In genomic region chr11:6233984-6234313, GRCh38 we compare ENCODE assay signal across 8 cellular contexts. TPM values are rescaled to one million over a fixed set of nuclear protein-coding genes. Genes with fewer than 3 reads are reported as not detected.
DNase-seq lines count a peak whose midpoint lies in the region; ATAC-seq and TF ChIP-seq lines count a peak whose summit lies in the region.

No MANE protein-coding gene starts in this region.

- peak overlapping the region; percentile 74 for H3K27ac ChIP-seq in suprapubic skin

- H3K9me3 ChIP-seq in iPS-18c (ENCODE audit: control insufficient read depth, insufficient read depth, low read length) (no peaks in the 10 kb centered on the region), suprapubic skin (no peaks in the 10 kb centered on the region)

- H3K4me3 ChIP-seq in iPS-18c (ENCODE audit: insufficient read depth, low read depth, low read length) (peak overlapping the region; percentile 83), suprapubic skin (peak overlapping the region; percentile 62)

- peak; percentile 1 for ATAC-seq in Right ventricle myocardium superior (ENCODE audit: poor library complexity)

- peaks cover 46% of the 10 kb centered on the region for H3K4me1 Mint-ChIP-seq in activated CD4-positive, alpha-beta memory T cell treated with anti-CD3 and anti-CD28 coated beads, Interleukin-2, amount 10 ng/mL, durations not matched to agents 7 days and 5 days

- H3K27me3 Mint-ChIP-seq in activated CD4-positive, alpha-beta memory T cell treated with anti-CD3 and anti-CD28 coated beads, Interleukin-2, amount 10 ng/mL, durations not matched to agents 7 days and 5 days: no peaks in the 10 kb centered on the region

- POLR2A ChIA-PET in activated CD4-positive, alpha-beta memory T cell treated with anti-CD3 and anti-CD28 coated beads, Interleukin-2, amount 10 ng/mL, durations not matched to agents 7 days and 5 days (lab: Charles Lee): interaction anchor here (0.9 to 1.9 kb wide), 5 partner anchors 9 to 88 kb away, joined by 3 to 10 read pairs (median 4); partner anchors contain the start of gene CAVIN3
- POLR2A ChIA-PET in GM10248 (lab: Yijun Ruan, JAX): no interaction called here

- TF ChIP-seq CTCF in suprapubic skin (IDR thresholded peaks at IDR 0.05) (no peak), GM10248 (IDR thresholded peaks at IDR 0.05; ENCODE audit: control extremely low read depth, extremely low read depth, low read depth, missing control alignments) (no peak)

- H3K4me1 ChIP-seq in suprapubic skin: peaks cover 20% of the 10 kb centered on the region

- TF ChIP-seq POLR2A in suprapubic skin (IDR thresholded peaks at IDR 0.05): no peak

- under 1% methylated on average over 9 of the region's 9 CpGs for WGBS in suprapubic skin

- intact Hi-C loops in Right ventricle myocardium superior (cut with DNase I) (no loop called here), cardiac septum (cut with DNase I) (loop anchor here (1.0 to 10.0 kb wide), 2 partner anchors 85 to 241 kb away; partner anchors contain the start of gene TRIM3)

- H3K27me3 ChIP-seq in suprapubic skin: no peaks in the 10 kb centered on the region

- no peaks in the 10 kb centered on the region for H3K9me3 Mint-ChIP-seq in activated CD4-positive, alpha-beta memory T cell treated with anti-CD3 and anti-CD28 coated beads, Interleukin-2, amount 10 ng/mL, durations not matched to agents 7 days and 5 days

- H3K27ac Mint-ChIP-seq in activated CD4-positive, alpha-beta memory T cell treated with anti-CD3 and anti-CD28 coated beads, Interleukin-2, amount 10 ng/mL, durations not matched to agents 7 days and 5 days: peak overlapping the region; percentile 84

- CTCF ChIA-PET in activated CD4-positive, alpha-beta memory T cell treated with anti-CD3 and anti-CD28 coated beads, Interleukin-2, amount 10 ng/mL, durations not matched to agents 7 days and 5 days (lab: Charles Lee): interaction anchor here (1.0 to 3.3 kb wide), 3 partner anchors 18 to 145 kb away, joined by 3 to 17 read pairs (median 4); no protein-coding TSS in a partner anchor
- CTCF ChIA-PET in GM10248 (lab: Yijun Ruan, JAX): interaction anchor here (1.8 to 4.2 kb wide), 2 partner anchors 17 to 129 kb away, joined by 6 to 45 read pairs; no protein-coding TSS in a partner anchor

- H3K36me3 Mint-ChIP-seq in activated CD4-positive, alpha-beta memory T cell treated with anti-CD3 and anti-CD28 coated beads, Interleukin-2, amount 10 ng/mL, durations not matched to agents 7 days and 5 days (ENCODE audit: low read depth): peaks cover 5% of the 10 kb centered on the region

- H3K4me3 Mint-ChIP-seq in activated CD4-positive, alpha-beta memory T cell treated with anti-CD3 and anti-CD28 coated beads, Interleukin-2, amount 10 ng/mL, durations not matched to agents 7 days and 5 days: peak overlapping the region; percentile 99

- H3K36me3 ChIP-seq in suprapubic skin: no peaks in the 10 kb centered on the region

- no peak for TF ChIP-seq EP300 in suprapubic skin (IDR thresholded peaks at IDR 0.05)

- no peak for DNase-seq in Right ventricle myocardium superior
- no peak for DNase-seq in cardiac septum (ENCODE audit: low spot score)
- no peak for DNase-seq in activated CD4-positive, alpha-beta memory T cell treated with anti-CD3 and anti-CD28 coated beads, Interleukin-2, amount 10 ng/mL, durations not matched to agents 7 days and 5 days
- no peak for DNase-seq in suprapubic skin (ENCODE audit: low spot score in 2 of 2)
- DNase-seq in GM10248 (ENCODE audit: extremely low spot score): no peak
- no peak for DNase-seq in cerebellar cortex (ENCODE audit: low spot score)
- DNase-seq in H4 (ENCODE audit: low spot score): no peak

RNA-seq across cellular contexts. Expression of gene FHIP1B, which starts 0.5 kb away (rescaled TPM):
- total RNA-seq in Right ventricle myocardium superior (12.9 TPM), cardiac septum (19.7 TPM), suprapubic skin (100 to 1,000 TPM in 2 of 4 donors, 10 to 100 TPM in 2; 67.8 to 133 (median 90.9) TPM)
- 10 to 100 TPM; 19.1 to 19.2 TPM for total RNA-seq in activated CD4-positive, alpha-beta memory T cell treated with anti-CD3 and anti-CD28 coated beads, Interleukin-2, amount 10 ng/mL, durations not matched to agents 7 days and 5 days
- total RNA-seq in H4 (2014; rRNA removed; shearing (Covaris generic)): 5.0 and 7.1 TPM in 2 replicates

RNA-seq across cellular contexts. Expression of gene CNGA4, which starts 4.9 kb away (rescaled TPM):
- total RNA-seq in Right ventricle myocardium superior: not detected
- total RNA-seq in cardiac septum: not detected
- total RNA-seq in activated CD4-positive, alpha-beta memory T cell treated with anti-CD3 and anti-CD28 coated beads, Interleukin-2, amount 10 ng/mL, durations not matched to agents 7 days and 5 days: under 1 TPM; 0.20 to 0.30 TPM
- total RNA-seq in suprapubic skin: not detected
- not detected in 2 replicates for total RNA-seq in H4 (2014; rRNA removed; shearing (Covaris generic))

RNA-seq across cellular contexts. Expression of gene CCKBR, which starts 25.7 kb away (rescaled TPM):
- total RNA-seq in Right ventricle myocardium superior (not detected), cardiac septum (not detected), suprapubic skin (1 to 10 TPM in 1 of 4 donors, under 1 TPM in 1, not detected in 2; 0.25 to 3.0 TPM)
- not detected for total RNA-seq in activated CD4-positive, alpha-beta memory T cell treated with anti-CD3 and anti-CD28 coated beads, Interleukin-2, amount 10 ng/mL, durations not matched to agents 7 days and 5 days
- total RNA-seq in H4 (2014; rRNA removed; shearing (Covaris generic)): not detected in 2 replicates

RNA-seq across cellular contexts. Expression of gene C11orf42, which starts 28.6 kb away (rescaled TPM):
- total RNA-seq in Right ventricle myocardium superior: not detected
- total RNA-seq in cardiac septum: not detected
- not detected for total RNA-seq in activated CD4-positive, alpha-beta memory T cell treated with anti-CD3 and anti-CD28 coated beads, Interleukin-2, amount 10 ng/mL, durations not matched to agents 7 days and 5 days
- total RNA-seq in suprapubic skin: not detected
- total RNA-seq in H4 (2014; rRNA removed; shearing (Covaris generic)): not detected in 2 replicates

RNA-seq across cellular contexts. Expression of gene OR52W1, which starts 34.9 kb away (rescaled TPM):
- not detected for total RNA-seq in Right ventricle myocardium superior
- total RNA-seq in cardiac septum: not detected
- not detected for total RNA-seq in activated CD4-positive, alpha-beta memory T cell treated with anti-CD3 and anti-CD28 coated beads, Interleukin-2, amount 10 ng/mL, durations not matched to agents 7 days and 5 days
- not detected for total RNA-seq in suprapubic skin
- not detected in 2 replicates for total RNA-seq in H4 (2014; rRNA removed; shearing (Covaris generic))
